Comparison of ENCODE assay signal across 18 cellular contexts in genomic region chr11:132137981-132138313, GRCh38.
"Had no signal": no experiment of that assay in that cellular context is flagged by ENCODE, and none has a peak within 500 bp of the region (broad histone marks: within the 10 kb centered on the region; RNA-seq: fewer than 3 reads in every experiment).

No MANE protein-coding gene starts in this region.

- H3K27me3 ChIP-seq: foreskin keratinocyte, spleen, testis, upper lobe of left lung had no signal

- H3K4me1 ChIP-seq: spleen, testis, upper lobe of left lung had no signal

- H3K36me3 ChIP-seq: spleen, upper lobe of left lung had no signal

- ATAC-seq: activated CD8-positive, alpha-beta T cell treated with anti-CD3 and anti-CD28 coated beads, Interleukin-2, amount 10 ng/mL, durations not matched to agents 7 days and 5 days; activated T-cell treated with anti-CD3 and anti-CD28 coated beads, Interleukin-2, amount 50 U/mL, for 4 hours; foreskin keratinocyte; left lobe of liver; stimulated activated memory B cell treated with anti-CD40 and anti-IgM and Interleukin-4, amounts not matched to agents 10 μg/mL and 1 μg/mL and 100 μg/mL, for 72 hours had no signal

- H3K4me3 ChIP-seq: coronary artery, lung, spleen, testis, upper lobe of left lung had no signal

- H3K27ac ChIP-seq: coronary artery, foreskin keratinocyte, spleen, testis, upper lobe of left lung had no signal

- H3K9me3 ChIP-seq: spleen, testis, upper lobe of left lung had no signal

- DNase-seq: activated CD4-positive, alpha-beta T cell treated with anti-CD3 and anti-CD28 coated beads, Interleukin-2, amount 10 ng/mL, durations not matched to agents 24 days and 14 days; activated CD8-positive, alpha-beta T cell treated with anti-CD3 and anti-CD28 coated beads, Interleukin-2, amount 10 ng/mL, durations not matched to agents 7 days and 5 days; activated naive CD4-positive, alpha-beta T cell treated with anti-CD3 and anti-CD28 coated beads for 36 hours; activated T-cell treated with anti-CD3 and anti-CD28 coated beads, Interleukin-2, amount 50 U/mL, for 4 hours; central memory CD4-positive, alpha-beta T cell; foreskin keratinocyte; glutamatergic neuron; islet precursor cell; nephron progenitor cell; spleen; stimulated activated CD4-positive, alpha-beta T cell treated with anti-CD3 and anti-CD28 coated beads, Interleukin-4, amount 100 ng/mL, for 4 hours; T1000; testis had no signal
